Comparison of ENCODE assay signal across 8 cellular contexts in genomic region chr1:17439250-17440073, GRCh38. TPM values are rescaled to one million over a fixed set of nuclear protein-coding genes. Genes with fewer than 3 reads are reported as not detected.
DNase-seq lines count a peak whose midpoint lies in the region; TF ChIP-seq lines count a peak whose summit lies in the region.

RCC2 (minus strand) TSS chr1:17439677; CDS start chr1:17438514, 1,163 bp downstream.

- H3K4me1 ChIP-seq in left ventricle myocardium inferior (peaks cover 39% of the 10 kb centered on the region), prostate gland (replicated peaks) (no peaks in the 10 kb centered on the region), urinary bladder (ENCODE audit: insufficient read depth) (no peaks in the 10 kb centered on the region)

- no peaks in the 10 kb centered on the region; the same call in 1 of the 2 replicates for H3K27me3 ChIP-seq in H7 (ENCODE audit: control insufficient read depth, insufficient read depth, low read length)
- no peaks in the 10 kb centered on the region for H3K27me3 ChIP-seq in left ventricle myocardium inferior (ENCODE audit: low read depth)
- H3K27me3 ChIP-seq in prostate gland (replicated peaks; ENCODE audit: insufficient read depth), result no peaks in the 10 kb centered on the region

- H3K27ac ChIP-seq in left ventricle myocardium inferior (replicated peaks) (peak within 1 kb of the TSS; percentile 90), prostate gland (peak within 1 kb of the TSS; percentile 75 to 81), urinary bladder (ENCODE audit: low read depth) (peak within 1 kb of the TSS; percentile 78)

- TF ChIP-seq POLR2A in NB4 (IDR thresholded peaks at IDR 0.05; ENCODE audit: extremely low read depth, insufficient read length) (peak; percentile 39), prostate gland (IDR thresholded peaks at IDR 0.05) (no peak)

- intact Hi-C loops in left ventricle myocardium inferior (cut with micrococcal nuclease), result no loop called here
- intact Hi-C loops in prostate gland (cut with DNase I), result loop anchor here (2.0 kb wide), 1 partner anchor 15 kb away; no protein-coding TSS in a partner anchor

- DNase-seq in DMS53 treated with DMSO at 0.1 percent for 48 hours (lab: John Stamatoyannopoulos, UW; ENCODE audit: unreplicated experiment) (peak; percentile 80), H7 (peak; percentile 97), NB4 (ENCODE audit: low read depth) (peak; percentile 80), T-helper 1 cell (peak; percentile 52 to 79 (median 61)), amniotic epithelial cell (ENCODE audit: low read depth) (peak; percentile 75), left ventricle myocardium inferior (peak; percentile 72), prostate gland (ENCODE audit: low spot score) (peak; percentile 37)

- no peak for TF ChIP-seq CTCF in NB4 (IDR thresholded peaks at IDR 0.05; ENCODE audit: low read depth, low read length)
- no peak for TF ChIP-seq CTCF in left ventricle myocardium inferior (IDR thresholded peaks at IDR 0.05; ENCODE audit: borderline replicate concordance)
- peak in 1 of 4 experiments; percentile 26 for TF ChIP-seq CTCF in prostate gland (IDR thresholded peaks at IDR 0.05)

- WGBS in prostate gland, result 1% methylated on average over 74 of the region's 75 CpGs
- WGBS in urinary bladder, result under 1% methylated on average over 75 of the region's 75 CpGs

- H3K36me3 ChIP-seq in H7 (replicated peaks; ENCODE audit: control insufficient read depth, insufficient read depth, low read length) (peaks cover 15% of the 10 kb centered on the region), left ventricle myocardium inferior (peaks cover 7% of the 10 kb centered on the region), prostate gland (no peaks in the 10 kb centered on the region), urinary bladder (ENCODE audit: insufficient read depth) (no peaks in the 10 kb centered on the region)

- H3K4me3 ChIP-seq in H7 (ENCODE audit: insufficient read depth, low read depth, low read length) (peak within 1 kb of the TSS; percentile 94), NB4 (ENCODE audit: low read depth, low read length) (peak within 1 kb of the TSS; percentile 91), left ventricle myocardium inferior (peak within 1 kb of the TSS; percentile 73), prostate gland (peak within 1 kb of the TSS; percentile 63 to 68), urinary bladder (ENCODE audit: low read depth, low read length) (peak within 1 kb of the TSS; percentile 95)

- H3K9me3 ChIP-seq in left ventricle myocardium inferior (replicated peaks) (no peaks in the 10 kb centered on the region), prostate gland (no peaks in the 10 kb centered on the region)

RNA-seq across cellular contexts. Expression of gene RCC2, which starts in this region (rescaled TPM):
- 363 and 366 TPM in 2 replicates for total RNA-seq in H7 (2014; rRNA removed; shearing (Covaris generic))
- total RNA-seq in left ventricle myocardium inferior, result 10.9 TPM
- total RNA-seq in prostate gland, result 10 to 100 TPM; 42.6 to 65.4 TPM
- total RNA-seq in urinary bladder, result 36.9 TPM
- polyA plus RNA-seq in urinary bladder, result 24.0 TPM

Comparison
In these comparisons a context has a peak if more than half of its experiments do, and no peak if none do; other contexts are left out.
1. Peak in every context shown above with its lines: DNase-seq, H3K4me3 ChIP-seq and H3K27ac ChIP-seq.
2. DNase-seq: peak in every context shown above with its lines; median percentile 97 in H7; 80 in DMS53 treated with DMSO at 0.1 percent for 48 hours; 80 in NB4; 75 in amniotic epithelial cell; 72 in left ventricle myocardium inferior; 61 in T-helper 1 cell; 37 in prostate gland.